Comparison of ENCODE assay signal across 8 cellular contexts in genomic region chr1:34113887-34114286, GRCh38.
DNase-seq lines count a peak whose midpoint lies in the region; ATAC-seq and TF ChIP-seq lines count a peak whose summit lies in the region.

No MANE protein-coding gene starts in this region.

- H3K27me3 ChIP-seq in GM06990 (replicated peaks; ENCODE audit: control insufficient read depth, insufficient read depth, low read length): no peaks in the 10 kb centered on the region

- no peaks in the 10 kb centered on the region for H3K4me1 Mint-ChIP-seq in nephron progenitor cell

- no peak overlapping the region for H3K4me3 Mint-ChIP-seq in nephron progenitor cell

- no peak for ATAC-seq in GM18870 (IDR thresholded peaks at IDR 0.05; ENCODE audit: unreplicated experiment)

- no peak overlapping the region for H3K4me3 ChIP-seq in GM06990 (replicated peaks; ENCODE audit: low read depth, low read length)

- in situ Hi-C loops in T47D (cut with HindIII; ENCODE audit: low pct_unique_long_range_greater_than_20kb, low sequenced_read_pairs): no loop called here

- H3K36me3 Mint-ChIP-seq in nephron progenitor cell (ENCODE audit: low read depth): no peaks in the 10 kb centered on the region

- no peak overlapping the region for H3K27ac Mint-ChIP-seq in nephron progenitor cell

- peak; percentile 41 for TF ChIP-seq CTCF in GM06990 (IDR thresholded peaks at IDR 0.05; ENCODE audit: insufficient read depth, low read length, poor library complexity, severe bottlenecking)
- TF ChIP-seq CTCF in nephron progenitor cell (IDR thresholded peaks at IDR 0.05): peak; percentile 37

- H3K9me3 Mint-ChIP-seq in nephron progenitor cell: peaks cover 53% of the 10 kb centered on the region

- DNase-seq in GM06990 (ENCODE audit: extremely low read depth, insufficient read length) (no peak), NCI-H2029 treated with DMSO at 0.1 percent for 48 hours (lab: John Stamatoyannopoulos, UW) (peak; percentile 5), T47D (ENCODE audit: low read depth in 1 of 2, low spot score in 1 of 2) (peak; percentile 17 to 62), nephron progenitor cell (no peak), SHP77 treated with DMSO at 0.1 percent for 48 hours (lab: John Stamatoyannopoulos, UW) (no peak), NCI-H1930 (lab: John Stamatoyannopoulos, UW) (no peak)
- DNase-seq in stimulated activated CD4-positive, alpha-beta T cell treated with anti-CD3 and anti-CD28 coated beads, Interleukin-12 subunit alpha, Interleukin-12 subunit beta, amount 100 ng/mL, for 4 hours: no peak

- peaks cover 17% of the 10 kb centered on the region for H3K27me3 Mint-ChIP-seq in nephron progenitor cell (ENCODE audit: low read depth, poor library complexity)

- no peaks in the 10 kb centered on the region for H3K36me3 ChIP-seq in GM06990 (ENCODE audit: control insufficient read depth, insufficient read depth, low read length)

Comparison
In these comparisons a context has a peak if more than half of its experiments do, and no peak if none do; other contexts are left out.
1. DNase-seq: peak in NCI-H2029 treated with DMSO at 0.1 percent for 48 hours (single experiment) and T47D (2 of 2); none in GM06990 (single experiment), nephron progenitor cell (single experiment), stimulated activated CD4-positive, alpha-beta T cell treated with anti-CD3 and anti-CD28 coated beads, Interleukin-12 subunit alpha, Interleukin-12 subunit beta, amount 100 ng/mL, for 4 hours (single experiment), SHP77 treated with DMSO at 0.1 percent for 48 hours (single experiment) and NCI-H1930 (0 of 2).